ENCODE assay signal across 18 cellular contexts in genomic region chr19:43219136-43219535, GRCh38. TPM values are rescaled to one million over a fixed set of nuclear protein-coding genes. Genes with fewer than 3 reads are reported as not detected.
"Had no signal": no experiment of that assay in that cellular context is flagged by ENCODE, and none has a peak within 500 bp of the region (broad histone marks: within the 10 kb centered on the region; RNA-seq: fewer than 3 reads in every experiment).

No MANE protein-coding gene starts in this region.

RNA-seq across cellular contexts. Expression of gene PSG4, which starts 13.7 kb away (rescaled TPM):
- total RNA-seq: natural killer cell, occipital lobe, ovary, progenitor cell of endocrine pancreas, psoas muscle, right cardiac atrium, right lobe of liver, sigmoid colon, smooth muscle cell, spleen, transverse colon, upper lobe of right lung, uterus had no signal
- polyA plus RNA-seq: neural cell, ovary, psoas muscle, right cardiac atrium, sigmoid colon, smooth muscle cell, spleen, urinary bladder had no signal

RNA-seq across cellular contexts. Expression of gene PSG5, which starts 32.8 kb away (rescaled TPM):
- total RNA-seq: natural killer cell, occipital lobe, ovary, progenitor cell of endocrine pancreas, psoas muscle, right cardiac atrium, right lobe of liver, sigmoid colon, smooth muscle cell, spleen, testis, transverse colon, upper lobe of right lung, urinary bladder, uterus had no signal
- polyA plus RNA-seq: neural cell, ovary, psoas muscle, right cardiac atrium, sigmoid colon, smooth muscle cell, spleen, urinary bladder had no signal

RNA-seq across cellular contexts. Expression of gene PSG9, which starts 50.2 kb away (rescaled TPM):
- total RNA-seq: natural killer cell, occipital lobe, osteoblast, ovary, progenitor cell of endocrine pancreas, psoas muscle, right cardiac atrium, right lobe of liver, sigmoid colon, smooth muscle cell, spleen, suprapubic skin, transverse colon, upper lobe of right lung, urinary bladder, uterus had no signal
- polyA plus RNA-seq: neural cell, ovary, psoas muscle, right cardiac atrium, sigmoid colon, smooth muscle cell, spleen, urinary bladder had no signal
